ENCODE assay signal across 21 cellular contexts in genomic region chr2:65354773-65355172, GRCh38.
"Had no signal": no experiment of that assay in that cellular context is flagged by ENCODE, and none has a peak within 500 bp of the region (broad histone marks: within the 10 kb centered on the region; RNA-seq: fewer than 3 reads in every experiment).

No MANE protein-coding gene starts in this region.

- H3K9me3 ChIP-seq: thoracic aorta had no signal

- H3K27me3 Mint-ChIP-seq: dendritic cell treated with granulocyte-macrophage colony-stimulating factor and Interleukin-4, amounts not matched to agents 40 ng/mL and 50 ng/mL, for 4 days had no signal

- H3K27ac ChIP-seq: hepatocyte, parathyroid adenoma, thoracic aorta had no signal

- H3K27me3 ChIP-seq: hepatocyte had no signal

- H3K27ac Mint-ChIP-seq: dendritic cell treated with granulocyte-macrophage colony-stimulating factor and Interleukin-4, amounts not matched to agents 40 ng/mL and 50 ng/mL, for 4 days; mesothelial cell of epicardium; natural killer cell treated with Interleukin-12 subunit alpha and Interleukin-12 subunit beta and Interleukin-15 and Interleukin-18, amount 100 ng/mL, for 72 hours; stimulated activated memory B cell treated with anti-CD40 and anti-IgM and Interleukin-4, amounts not matched to agents 10 μg/mL and 1 μg/mL and 100 μg/mL, for 72 hours; T-helper 1 cell treated with Interleukin-12 subunit alpha and Interleukin-12 subunit beta and Interleukin-4 antibody, amounts not matched to agents 30 μg/mL and 1 μg/mL, for 36 hours had no signal

- H3K9me3 Mint-ChIP-seq: dendritic cell treated with granulocyte-macrophage colony-stimulating factor and Interleukin-4, amounts not matched to agents 40 ng/mL and 50 ng/mL, for 4 days; mesothelial cell of epicardium; natural killer cell treated with Interleukin-12 subunit alpha and Interleukin-12 subunit beta and Interleukin-15 and Interleukin-18, amount 100 ng/mL, for 72 hours; stimulated activated memory B cell treated with anti-CD40 and anti-IgM and Interleukin-4, amounts not matched to agents 10 μg/mL and 1 μg/mL and 100 μg/mL, for 72 hours; T-helper 1 cell treated with Interleukin-12 subunit alpha and Interleukin-12 subunit beta and Interleukin-4 antibody, amounts not matched to agents 30 μg/mL and 1 μg/mL, for 36 hours had no signal

- ATAC-seq: activated CD4-positive, CD25-positive, alpha-beta regulatory T cell treated with anti-CD3 and anti-CD28 coated beads, Interleukin-2, amount 50 U/mL, for 24 hours; natural killer cell treated with Interleukin-12 subunit alpha and Interleukin-12 subunit beta and Interleukin-15 and Interleukin-18, amount 100 ng/mL, for 72 hours; sciatic nerve; stimulated activated memory B cell treated with anti-CD40 and anti-IgM and Interleukin-4, amounts not matched to agents 10 μg/mL and 1 μg/mL and 100 μg/mL, for 72 hours had no signal

- H3K9ac ChIP-seq: parathyroid adenoma had no signal

- H3K36me3 Mint-ChIP-seq: mesothelial cell of epicardium; natural killer cell treated with Interleukin-12 subunit alpha and Interleukin-12 subunit beta and Interleukin-15 and Interleukin-18, amount 100 ng/mL, for 72 hours; stimulated activated memory B cell treated with anti-CD40 and anti-IgM and Interleukin-4, amounts not matched to agents 10 μg/mL and 1 μg/mL and 100 μg/mL, for 72 hours had no signal

- H3K36me3 ChIP-seq: thoracic aorta had no signal

- H3K4me3 Mint-ChIP-seq: dendritic cell treated with granulocyte-macrophage colony-stimulating factor and Interleukin-4, amounts not matched to agents 40 ng/mL and 50 ng/mL, for 4 days; mesothelial cell of epicardium; natural killer cell treated with Interleukin-12 subunit alpha and Interleukin-12 subunit beta and Interleukin-15 and Interleukin-18, amount 100 ng/mL, for 72 hours; stimulated activated memory B cell treated with anti-CD40 and anti-IgM and Interleukin-4, amounts not matched to agents 10 μg/mL and 1 μg/mL and 100 μg/mL, for 72 hours; T-helper 1 cell treated with Interleukin-12 subunit alpha and Interleukin-12 subunit beta and Interleukin-4 antibody, amounts not matched to agents 30 μg/mL and 1 μg/mL, for 36 hours had no signal

- H3K4me3 ChIP-seq: hepatocyte, lung, thoracic aorta had no signal

- DNase-seq: activated CD4-positive, alpha-beta T cell treated with anti-CD3 and anti-CD28 coated beads, Interleukin-2, amount 50 U/mL, for 1 hour; activated CD8-positive, alpha-beta memory T cell treated with anti-CD3 and anti-CD28 coated beads for 24 hours; activated CD8-positive, alpha-beta memory T cell treated with anti-CD3 and anti-CD28 coated beads, Interleukin-2, amount 50 U/mL, for 48 hours; activated effector memory CD4-positive, alpha-beta T cell treated with Interleukin-2 at 50 U/mL for 16 hours; activated naive CD4-positive, alpha-beta T cell treated with anti-CD3 and anti-CD28 coated beads, Interleukin-2, amount 50 U/mL, for 16 hours; activated T-cell treated with anti-CD3 and anti-CD28 coated beads, Interleukin-2, amount 50 U/mL, for 48 hours; aorta; cerebellar nuclear complex; effector CD8-positive, alpha-beta T cell; stimulated activated CD4-positive, alpha-beta T cell treated with anti-CD3 and anti-CD28 coated beads, Interleukin-4, amount 100 ng/mL, for 4 hours had no signal

- H3K4me2 ChIP-seq: hepatocyte had no signal

- H2AFZ ChIP-seq: hepatocyte, parathyroid adenoma had no signal
